Comparison of ENCODE assay signal across 11 cellular contexts in genomic region chr17:49194297-49194607, GRCh38. TPM values are rescaled to one million over a fixed set of nuclear protein-coding genes. Genes with fewer than 3 reads are reported as not detected.
DNase-seq lines count a peak whose midpoint lies in the region; ATAC-seq and TF ChIP-seq lines count a peak whose summit lies in the region.
"Had no signal": no experiment of that assay in that cellular context is flagged by ENCODE, and none has a peak within 500 bp of the region (broad histone marks: within the 10 kb centered on the region; RNA-seq: fewer than 3 reads in every experiment).

No MANE protein-coding gene starts in this region.

- no peak for ATAC-seq in activated T-cell treated with anti-CD3 and anti-CD28 coated beads, Interleukin-2, amount 50 U/mL, for 4 hours
- no peak for ATAC-seq in lower lobe of right lung
- no peak for ATAC-seq in Right ventricle myocardium inferior

- no peak for TF ChIP-seq POLR2A in tibial nerve (IDR thresholded peaks at IDR 0.05)

- no peak for TF ChIP-seq EP300 in tibial nerve (IDR thresholded peaks at IDR 0.05)

- no peak for DNase-seq in activated T-cell treated with anti-CD3 and anti-CD28 coated beads, Interleukin-2, amount 50 U/mL, for 4 hours
- DNase-seq in activated T-cell treated with anti-CD3 and anti-CD28 coated beads, Interleukin-2, amount 50 U/mL, for 48 hours, result no peak
- DNase-seq in activated T-helper 2 cell treated with anti-CD3 and anti-CD28 coated beads, Interferon-gamma antibody, Interleukin-2, Interleukin-4, amounts not matched to agents 10 μg/mL and 5 μg/mL and 100 μg/mL, durations not matched to agents 14 hours and 24 hours and 36 hours (ENCODE audit: low spot score), result no peak
- DNase-seq in lower lobe of right lung (no peak), tibial nerve (ENCODE audit: low spot score in 2 of 2) (no peak), A172 (ENCODE audit: low spot score) (no peak), COLO829 (ENCODE audit: low spot score) (no peak), Right ventricle myocardium inferior (ENCODE audit: missing footprints) (no peak)
- DNase-seq: activated naive CD4-positive, alpha-beta T cell treated with Interleukin-2 at 50 U/mL for 16 hours had no signal

- H3K27me3 Mint-ChIP-seq in activated T-cell treated with anti-CD3 and anti-CD28 coated beads, Interleukin-2, amount 50 U/mL, for 4 hours (ENCODE audit: low read depth), result no peaks in the 10 kb centered on the region
- H3K27me3 Mint-ChIP-seq in activated T-helper 2 cell treated with anti-CD3 and anti-CD28 coated beads, Interferon-gamma antibody, Interleukin-2, Interleukin-4, amounts not matched to agents 10 μg/mL and 5 μg/mL and 100 μg/mL, durations not matched to agents 14 hours and 24 hours and 36 hours (ENCODE audit: low read depth), result no peaks in the 10 kb centered on the region

- intact Hi-C loops in activated T-helper 2 cell treated with anti-CD3 and anti-CD28 coated beads, Interferon-gamma antibody, Interleukin-2, Interleukin-4, amounts not matched to agents 10 μg/mL and 5 μg/mL and 100 μg/mL, durations not matched to agents 14 hours and 24 hours and 36 hours (cut with micrococcal nuclease), result loop anchor here (2.0 to 10.0 kb wide), 5 partner anchors 25 to 551 kb away; partner anchors contain the start of gene UBE2Z
- intact Hi-C loops in lower lobe of right lung (cut with DNase I), result no loop called here
- intact Hi-C loops in Right ventricle myocardium inferior (cut with DNase I), result loop anchor here (5.0 kb wide), 1 partner anchor 98 kb away; no protein-coding TSS in a partner anchor

- H3K27ac ChIP-seq in lower lobe of right lung (peak overlapping the region; percentile 96), tibial nerve (peak overlapping the region in 3 of 4 donors; percentile 98 to 99 (median 98))

- peak overlapping the region; percentile 51 for H3K27ac Mint-ChIP-seq in activated T-helper 2 cell treated with anti-CD3 and anti-CD28 coated beads, Interferon-gamma antibody, Interleukin-2, Interleukin-4, amounts not matched to agents 10 μg/mL and 5 μg/mL and 100 μg/mL, durations not matched to agents 14 hours and 24 hours and 36 hours

- H3K4me1 Mint-ChIP-seq in activated T-cell treated with anti-CD3 and anti-CD28 coated beads, Interleukin-2, amount 50 U/mL, for 4 hours (ENCODE audit: low read depth), result peaks cover 35% of the 10 kb centered on the region
- peaks cover 37% of the 10 kb centered on the region for H3K4me1 Mint-ChIP-seq in activated T-helper 2 cell treated with anti-CD3 and anti-CD28 coated beads, Interferon-gamma antibody, Interleukin-2, Interleukin-4, amounts not matched to agents 10 μg/mL and 5 μg/mL and 100 μg/mL, durations not matched to agents 14 hours and 24 hours and 36 hours (ENCODE audit: low read depth)

- peak overlapping the region; percentile 89 for H3K4me3 Mint-ChIP-seq in activated T-cell treated with anti-CD3 and anti-CD28 coated beads, Interleukin-2, amount 50 U/mL, for 4 hours
- peak overlapping the region; percentile 50 for H3K4me3 Mint-ChIP-seq in activated T-helper 2 cell treated with anti-CD3 and anti-CD28 coated beads, Interferon-gamma antibody, Interleukin-2, Interleukin-4, amounts not matched to agents 10 μg/mL and 5 μg/mL and 100 μg/mL, durations not matched to agents 14 hours and 24 hours and 36 hours (ENCODE audit: low read depth)

- H3K9me3 Mint-ChIP-seq in activated T-cell treated with anti-CD3 and anti-CD28 coated beads, Interleukin-2, amount 50 U/mL, for 4 hours, result no peaks in the 10 kb centered on the region
- H3K9me3 Mint-ChIP-seq in activated T-helper 2 cell treated with anti-CD3 and anti-CD28 coated beads, Interferon-gamma antibody, Interleukin-2, Interleukin-4, amounts not matched to agents 10 μg/mL and 5 μg/mL and 100 μg/mL, durations not matched to agents 14 hours and 24 hours and 36 hours, result no peaks in the 10 kb centered on the region

- no peaks in the 10 kb centered on the region for H3K36me3 Mint-ChIP-seq in activated T-cell treated with anti-CD3 and anti-CD28 coated beads, Interleukin-2, amount 50 U/mL, for 4 hours (ENCODE audit: insufficient read depth)
- no peaks in the 10 kb centered on the region for H3K36me3 Mint-ChIP-seq in activated T-helper 2 cell treated with anti-CD3 and anti-CD28 coated beads, Interferon-gamma antibody, Interleukin-2, Interleukin-4, amounts not matched to agents 10 μg/mL and 5 μg/mL and 100 μg/mL, durations not matched to agents 14 hours and 24 hours and 36 hours (ENCODE audit: low read depth)

- TF ChIP-seq CTCF in lower lobe of right lung (IDR thresholded peaks at IDR 0.05) (no peak), tibial nerve (IDR thresholded peaks at IDR 0.05) (no peak)

- H3K9me3 ChIP-seq in lower lobe of right lung, result no peaks in the 10 kb centered on the region
- H3K9me3 ChIP-seq in tibial nerve, result no peaks in the 10 kb centered on the region

- H3K4me3 ChIP-seq in lower lobe of right lung (no peak overlapping the region), tibial nerve (no peak overlapping the region)

- 52 to 54% methylated on average over 3 of the region's 3 CpGs for WGBS in tibial nerve, 2 donors

- H3K4me1 ChIP-seq in lower lobe of right lung (peaks cover 9% of the 10 kb centered on the region), tibial nerve (peaks cover 0 to 7% (median 0%) of the 10 kb centered on the region in 4 donors)

- no peaks in the 10 kb centered on the region for H3K27me3 ChIP-seq in lower lobe of right lung (ENCODE audit: low read depth)
- no peaks in the 10 kb centered on the region for H3K27me3 ChIP-seq in tibial nerve

- no peaks in the 10 kb centered on the region for H3K36me3 ChIP-seq in lower lobe of right lung
- no peaks in the 10 kb centered on the region for H3K36me3 ChIP-seq in tibial nerve

RNA-seq across cellular contexts. Expression of gene GNGT2, which starts 16.1 kb away (rescaled TPM):
- total RNA-seq in activated T-cell treated with anti-CD3 and anti-CD28 coated beads, Interleukin-2, amount 50 U/mL, for 4 hours, result 10 to 100 TPM in 2 of 3 donors, 1 to 10 TPM in 1; 8.7 to 14.8 (median 12.8) TPM
- 16.8 and 17.1 TPM in 2 replicates for total RNA-seq in activated T-helper 2 cell treated with anti-CD3 and anti-CD28 coated beads, Interferon-gamma antibody, Interleukin-2, Interleukin-4, amounts not matched to agents 10 μg/mL and 5 μg/mL and 100 μg/mL, durations not matched to agents 14 hours and 24 hours and 36 hours
- total RNA-seq in lower lobe of right lung, result 21.1 TPM
- 1 to 10 TPM in 1 of 4 donors, not detected in 3; 1.2 TPM for total RNA-seq in tibial nerve
- total RNA-seq in A172 (2014; rRNA removed; shearing (Covaris generic)), result not detected in 2 replicates
- 2.5 TPM for total RNA-seq in Right ventricle myocardium inferior
- total RNA-seq: NCI-H460 had no signal

RNA-seq across cellular contexts. Expression of gene ABI3, which starts 16.3 kb away (rescaled TPM):
- total RNA-seq in activated T-cell treated with anti-CD3 and anti-CD28 coated beads, Interleukin-2, amount 50 U/mL, for 4 hours, result 10 to 100 TPM; 15.0 to 24.2 (median 22.7) TPM
- 28.5 and 30.0 TPM in 2 replicates for total RNA-seq in activated T-helper 2 cell treated with anti-CD3 and anti-CD28 coated beads, Interferon-gamma antibody, Interleukin-2, Interleukin-4, amounts not matched to agents 10 μg/mL and 5 μg/mL and 100 μg/mL, durations not matched to agents 14 hours and 24 hours and 36 hours
- 46.8 TPM for total RNA-seq in lower lobe of right lung
- 10 to 100 TPM in 3 of 4 donors, 1 to 10 TPM in 1; 9.6 to 14.4 (median 12.0) TPM for total RNA-seq in tibial nerve
- total RNA-seq in A172 (2014; rRNA removed; shearing (Covaris generic)), result 0.07 and 0.41 TPM in 2 replicates
- total RNA-seq in Right ventricle myocardium inferior, result 6.3 TPM
- total RNA-seq: NCI-H460 had no signal

RNA-seq across cellular contexts. Expression of gene PHOSPHO1, which starts 36.3 kb away (rescaled TPM):
- under 1 TPM in 1 of 3 donors, not detected in 2; 0.23 TPM for total RNA-seq in activated T-cell treated with anti-CD3 and anti-CD28 coated beads, Interleukin-2, amount 50 U/mL, for 4 hours
- total RNA-seq in activated T-helper 2 cell treated with anti-CD3 and anti-CD28 coated beads, Interferon-gamma antibody, Interleukin-2, Interleukin-4, amounts not matched to agents 10 μg/mL and 5 μg/mL and 100 μg/mL, durations not matched to agents 14 hours and 24 hours and 36 hours, result not detected in 2 replicates
- total RNA-seq in lower lobe of right lung (1.9 TPM), tibial nerve (1 to 10 TPM in 1 of 4 donors, under 1 TPM in 2, not detected in 1; 0.21 to 1.3 (median 0.98) TPM), Right ventricle myocardium inferior (0.78 TPM)
- total RNA-seq in A172 (2014; rRNA removed; shearing (Covaris generic)), result 0.22 TPM in 1 of 2 replicates, not detected in the other
- total RNA-seq: NCI-H460; T-helper 2 cell treated with Interferon-gamma antibody and Interleukin-4, amounts not matched to agents 100 ng/mL and 5 ng/mL, for 36 hours had no signal
